Comparison of ENCODE assay signal across 10 cellular contexts in the genomic region with DNA sequence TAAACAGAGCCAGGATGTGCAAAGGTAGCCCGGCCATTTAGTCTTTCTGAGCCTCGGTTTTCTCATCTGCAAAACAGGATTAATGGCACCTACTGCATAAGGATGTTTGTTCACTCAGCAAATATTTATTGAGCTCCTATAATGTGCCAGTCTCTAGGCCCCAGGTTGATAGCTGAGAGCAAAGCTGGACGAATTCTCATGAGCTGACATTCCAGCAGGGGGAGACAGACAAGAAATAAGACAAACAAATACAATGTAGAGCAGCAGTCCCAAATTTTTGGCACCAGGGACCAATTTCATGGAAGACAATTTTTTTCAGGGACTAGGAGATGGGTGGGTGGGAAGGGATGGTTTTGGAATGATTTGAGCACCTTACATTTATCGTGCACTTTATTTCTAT.
DNase-seq lines count a peak whose midpoint lies in the region; ATAC-seq and TF ChIP-seq lines count a peak whose summit lies in the region.
"Had no signal": no experiment of that assay in that cellular context is flagged by ENCODE, and none has a peak within 500 bp of the region (broad histone marks: within the 10 kb centered on the region; RNA-seq: fewer than 3 reads in every experiment).

No MANE protein-coding gene starts in this region.

- DNase-seq in AG04449 (ENCODE audit: low read depth, low spot score): no peak
- peak; percentile 19 for DNase-seq in GM12865 (ENCODE audit: low read depth)
- peak; percentile 45 for DNase-seq in PC-3
- no peak for DNase-seq in glutamatergic neuron
- no peak for DNase-seq in vagina (ENCODE audit: extremely low spot score in 2 of 2)
- DNase-seq in Right ventricle myocardium inferior (ENCODE audit: missing footprints): no peak
- no peak for DNase-seq in activated CD8-positive, alpha-beta memory T cell treated with anti-CD3 and anti-CD28 coated beads for 24 hours
- no peak for DNase-seq in GF-D8 (lab: John Stamatoyannopoulos, UW)
- DNase-seq: activated T-cell treated with anti-CD3 and anti-CD28 coated beads, Interleukin-2, amount 50 U/mL, for 1 hour; NCI-H1048 had no signal

- POLR2A ChIA-PET in AG04449 (lab: Yijun Ruan, JAX) (no interaction called here), PC-3 (lab: Charles Lee; ENCODE audit: unreplicated experiment) (no interaction called here)

- H3K9me3 ChIP-seq in PC-3 (ENCODE audit: low read length): no peaks in the 10 kb centered on the region
- no peaks in the 10 kb centered on the region for H3K9me3 ChIP-seq in vagina

- peaks cover 17% of the 10 kb centered on the region for H3K27me3 Mint-ChIP-seq in glutamatergic neuron (ENCODE audit: unreplicated experiment)

- H3K27ac ChIP-seq in PC-3 (ENCODE audit: low read length) (no peak overlapping the region), vagina (no peak overlapping the region)

- no peaks in the 10 kb centered on the region for H3K4me1 ChIP-seq in PC-3 (ENCODE audit: insufficient read depth, low read length)
- no peaks in the 10 kb centered on the region for H3K4me1 ChIP-seq in vagina

- H3K27me3 ChIP-seq in PC-3 (ENCODE audit: low read length) (peaks cover 71% of the 10 kb centered on the region), vagina (peaks cover 5% of the 10 kb centered on the region)

- no peaks in the 10 kb centered on the region for H3K9me2 ChIP-seq in PC-3 (replicated peaks; ENCODE audit: low read length)

- H3K27ac Mint-ChIP-seq in glutamatergic neuron (ENCODE audit: unreplicated experiment): no peak overlapping the region

- H3F3A ChIP-seq in PC-3 (ENCODE audit: low read length, unreplicated experiment): no peaks in the 10 kb centered on the region

- TF ChIP-seq POLR2A in vagina (IDR thresholded peaks at IDR 0.05): no peak

- TF ChIP-seq CTCF in AG04449 (IDR thresholded peaks at IDR 0.05; ENCODE audit: insufficient read depth, low read length, missing control alignments) (peak; percentile 28), GM12865 (IDR thresholded peaks at IDR 0.05; ENCODE audit: insufficient read depth, low read depth, low read length, missing control alignments) (peak; percentile 39), PC-3 (conservative IDR thresholded peaks at IDR 0.05; ENCODE audit: low read depth, low read length) (peak; percentile 57), glutamatergic neuron (IDR thresholded peaks at IDR 0.05; ENCODE audit: partially characterized antibody, unreplicated experiment) (peak; percentile 58), vagina (IDR thresholded peaks at IDR 0.05) (no peak)

- peaks cover 3% of the 10 kb centered on the region for H3K36me3 Mint-ChIP-seq in glutamatergic neuron (ENCODE audit: unreplicated experiment)

- CTCF ChIA-PET in AG04449 (lab: Yijun Ruan, JAX): interaction anchor here (0.7 to 2.2 kb wide), 6 partner anchors 19 to 366 kb away, joined by 3 to 11 read pairs (median 3); no protein-coding TSS in a partner anchor
- CTCF ChIA-PET in PC-3 (lab: Charles Lee): interaction anchor here (0.7 to 0.9 kb wide), 2 partner anchors 19 to 25 kb away, joined by 3 to 6 read pairs; no protein-coding TSS in a partner anchor

- intact Hi-C loops in PC-3 (cut with micrococcal nuclease): no loop called here
- intact Hi-C loops in vagina (cut with DNase I): no loop called here
- intact Hi-C loops in Right ventricle myocardium inferior (cut with DNase I): no loop called here

- no peak overlapping the region for H3K4me3 Mint-ChIP-seq in glutamatergic neuron (ENCODE audit: unreplicated experiment)

- H3K79me2 ChIP-seq in PC-3 (ENCODE audit: low read length): no peaks in the 10 kb centered on the region

- H3K9ac ChIP-seq in PC-3 (ENCODE audit: low read length): no peak overlapping the region

- H3K4me2 ChIP-seq in PC-3 (ENCODE audit: low read length): no peak overlapping the region

- BruUV-seq in PC-3 (replicated peaks; lab: Mats Ljungman, UMichigan): no TSS peak

- no peaks in the 10 kb centered on the region for H3K36me3 ChIP-seq in PC-3 (ENCODE audit: low read depth, low read length)
- no peaks in the 10 kb centered on the region for H3K36me3 ChIP-seq in vagina

- peaks cover 9% of the 10 kb centered on the region for H3K4me1 Mint-ChIP-seq in glutamatergic neuron (ENCODE audit: low read depth, unreplicated experiment)

- H3K9me3 Mint-ChIP-seq in glutamatergic neuron (ENCODE audit: unreplicated experiment): peaks cover 3% of the 10 kb centered on the region

- ATAC-seq in PC-3: peak; percentile 71; the same call in 1 of the 2 replicates
- ATAC-seq in Right ventricle myocardium inferior: no peak

- H3K4me3 ChIP-seq in AG04449 (ENCODE audit: low read depth, low read length) (no peak overlapping the region), GM12865 (ENCODE audit: low read depth, low read length) (no peak overlapping the region), PC-3 (ENCODE audit: low read length) (no peak overlapping the region), vagina (no peak overlapping the region)

- H2AFZ ChIP-seq in PC-3 (ENCODE audit: low read length): no peak overlapping the region

- H4K20me1 ChIP-seq in PC-3 (ENCODE audit: low read length): no peaks in the 10 kb centered on the region

Comparison
In these comparisons a context has a peak if more than half of its experiments do, and no peak if none do; other contexts are left out.
1. DNase-seq: peak in GM12865 (single experiment) and PC-3 (single experiment); none in AG04449 (single experiment), glutamatergic neuron (single experiment), vagina (0 of 2), Right ventricle myocardium inferior (single experiment), activated CD8-positive, alpha-beta memory T cell treated with anti-CD3 and anti-CD28 coated beads for 24 hours (single experiment) and GF-D8 (single experiment).
2. CTCF ChIP-seq: peak in AG04449 (single experiment), GM12865 (single experiment), PC-3 (single experiment) and glutamatergic neuron (single experiment); none in vagina (0 of 3).